8 cellular contexts compared by ENCODE assay signal in genomic region chr22:20239063-20239950, GRCh38. TPM values are rescaled to one million over a fixed set of nuclear protein-coding genes. Genes with fewer than 3 reads are reported as not detected.
DNase-seq lines count a peak whose midpoint lies in the region; ATAC-seq and TF ChIP-seq lines count a peak whose summit lies in the region.

No MANE protein-coding gene starts in this region.

- CTCF ChIA-PET in RWPE1 (lab: Yijun Ruan, JAX), result interaction anchor here (1.4 to 1.6 kb wide), 2 partner anchors 11 to 82 kb away, joined by 3 to 4 read pairs; no protein-coding TSS in a partner anchor

- intact Hi-C loops in left colon (cut with DNase I, micrococcal nuclease) (no loop called here), transverse colon (cut with DNase I; ENCODE audit: low total_unique reads) (no loop called here)

- no peaks in the 10 kb centered on the region for H3K9me3 ChIP-seq in transverse colon

- ATAC-seq in activated T-cell treated with anti-CD3 and anti-CD28 coated beads, Interleukin-2, amount 50 U/mL, for 72 hours (replicated peaks in 1 of 2), result peak; percentile 25 to 35
- ATAC-seq in left colon, result peak; percentile 19
- ATAC-seq in GM19463 (IDR thresholded peaks at IDR 0.05; ENCODE audit: unreplicated experiment), result no peak

- H3K4me1 ChIP-seq in transverse colon, result peaks cover 0 to 25% (median 11%) of the 10 kb centered on the region in 4 donors

- H3K4me3 Mint-ChIP-seq in activated T-cell treated with anti-CD3 and anti-CD28 coated beads, Interleukin-2, amount 50 U/mL, for 72 hours, result peak overlapping the region in 1 of 2 donors; percentile 36
- H3K4me3 Mint-ChIP-seq in activated naive CD8-positive, alpha-beta T cell treated with anti-CD3 and anti-CD28 coated beads for 36 hours, result peak overlapping the region; percentile 42

- H3K27ac Mint-ChIP-seq in activated T-cell treated with anti-CD3 and anti-CD28 coated beads, Interleukin-2, amount 50 U/mL, for 72 hours, result no peak overlapping the region
- peak overlapping the region; percentile 67 for H3K27ac Mint-ChIP-seq in activated naive CD8-positive, alpha-beta T cell treated with anti-CD3 and anti-CD28 coated beads for 36 hours

- 42% methylated on average over 34 of the region's 35 CpGs; no CpG with 5 or more reads in 1 of the 2 donors for whole genome bisulfite sequencing in transverse colon (ENCODE audit: low coverage in 1 of 2), 2 donors

- H3K4me1 Mint-ChIP-seq in activated T-cell treated with anti-CD3 and anti-CD28 coated beads, Interleukin-2, amount 50 U/mL, for 72 hours (ENCODE audit: low read depth), result peaks cover 22% of the 10 kb centered on the region
- peaks cover 28% of the 10 kb centered on the region for H3K4me1 Mint-ChIP-seq in activated naive CD8-positive, alpha-beta T cell treated with anti-CD3 and anti-CD28 coated beads for 36 hours

- DNase-seq in activated T-cell treated with anti-CD3 and anti-CD28 coated beads, Interleukin-2, amount 50 U/mL, for 72 hours, result peak; percentile 28 to 40
- no peak for DNase-seq in activated T-cell treated with anti-CD3 and anti-CD28 coated beads, Interleukin-2, amount 50 U/mL, for 1 hour
- DNase-seq in activated naive CD8-positive, alpha-beta T cell treated with anti-CD3 and anti-CD28 coated beads for 36 hours, result peak; percentile 54
- DNase-seq in left colon (peak in 1 of 2 donors; percentile 20), transverse colon (peak; percentile 19), RWPE1 (ENCODE audit: low spot score) (no peak)
- DNase-seq in stimulated activated naive CD4-positive, alpha-beta T cell (lab: John Stamatoyannopoulos, UW), result no peak

- H3K27ac ChIP-seq in transverse colon, result peak overlapping the region in 1 of 4 donors; percentile 37
- H3K27ac ChIP-seq in RWPE1, result no peak overlapping the region

- POLR2A ChIA-PET in RWPE1 (lab: Yijun Ruan, JAX; ENCODE audit: low non-redundant PET), result no interaction called here

- in situ Hi-C loops in transverse colon (cut with MboI; ENCODE audit: low pct_ligation_motif_present in 1 of 4, low pct_unique_long_range_greater_than_20kb in 1 of 4, low sequenced_read_pairs in 3 of 4), result no loop called here

- H3K36me3 Mint-ChIP-seq in activated T-cell treated with anti-CD3 and anti-CD28 coated beads, Interleukin-2, amount 50 U/mL, for 72 hours (ENCODE audit: insufficient read depth in 2 of 2), result no peaks in the 10 kb centered on the region
- no peaks in the 10 kb centered on the region for H3K36me3 Mint-ChIP-seq in activated naive CD8-positive, alpha-beta T cell treated with anti-CD3 and anti-CD28 coated beads for 36 hours

- TF ChIP-seq POLR2A in transverse colon (IDR thresholded peaks at IDR 0.05), result no peak

- no peak overlapping the region for H3K4me3 ChIP-seq in transverse colon

- H3K27me3 Mint-ChIP-seq in activated T-cell treated with anti-CD3 and anti-CD28 coated beads, Interleukin-2, amount 50 U/mL, for 72 hours (ENCODE audit: low read depth), result no peaks in the 10 kb centered on the region
- H3K27me3 Mint-ChIP-seq in activated naive CD8-positive, alpha-beta T cell treated with anti-CD3 and anti-CD28 coated beads for 36 hours, result no peaks in the 10 kb centered on the region

- TF ChIP-seq CTCF in transverse colon (IDR thresholded peaks at IDR 0.05) (no peak), RWPE1 (conservative IDR thresholded peaks at IDR 0.05; ENCODE audit: low read depth) (no peak)

- H3K9me3 Mint-ChIP-seq in activated T-cell treated with anti-CD3 and anti-CD28 coated beads, Interleukin-2, amount 50 U/mL, for 72 hours, result no peaks in the 10 kb centered on the region
- H3K9me3 Mint-ChIP-seq in activated naive CD8-positive, alpha-beta T cell treated with anti-CD3 and anti-CD28 coated beads for 36 hours, result no peaks in the 10 kb centered on the region

- no peaks in the 10 kb centered on the region for H3K36me3 ChIP-seq in transverse colon

- no peak for TF ChIP-seq EP300 in transverse colon (IDR thresholded peaks at IDR 0.05; ENCODE audit: low read depth)

- H3K27me3 ChIP-seq in transverse colon, result no peaks in the 10 kb centered on the region

RNA-seq across cellular contexts. Expression of gene RTN4R, which starts 28.8 kb away (rescaled TPM):
- total RNA-seq in activated T-cell treated with anti-CD3 and anti-CD28 coated beads, Interleukin-2, amount 50 U/mL, for 72 hours, result 1 to 10 TPM; 1.4 to 1.5 TPM
- 1 to 10 TPM; 3.2 to 3.5 TPM for total RNA-seq in activated naive CD8-positive, alpha-beta T cell treated with anti-CD3 and anti-CD28 coated beads for 36 hours
- total RNA-seq in left colon (1 to 10 TPM; 4.0 to 6.5 TPM), transverse colon (10 to 100 TPM in 1 of 4 donors, 1 to 10 TPM in 1, under 1 TPM in 1, not detected in 1; 0.64 to 22.8 (median 3.0) TPM)

Comparison
In these comparisons a context has a peak if more than half of its experiments do, and no peak if none do; other contexts are left out.
1. DNase-seq: peak in activated T-cell treated with anti-CD3 and anti-CD28 coated beads, Interleukin-2, amount 50 U/mL, for 72 hours (2 of 2), activated naive CD8-positive, alpha-beta T cell treated with anti-CD3 and anti-CD28 coated beads for 36 hours (single experiment) and transverse colon (single experiment); none in activated T-cell treated with anti-CD3 and anti-CD28 coated beads, Interleukin-2, amount 50 U/mL, for 1 hour (single experiment), stimulated activated naive CD4-positive, alpha-beta T cell (0 of 6) and RWPE1 (single experiment).